Comparison of ENCODE assay signal across 31 cellular contexts in the genomic region with DNA sequence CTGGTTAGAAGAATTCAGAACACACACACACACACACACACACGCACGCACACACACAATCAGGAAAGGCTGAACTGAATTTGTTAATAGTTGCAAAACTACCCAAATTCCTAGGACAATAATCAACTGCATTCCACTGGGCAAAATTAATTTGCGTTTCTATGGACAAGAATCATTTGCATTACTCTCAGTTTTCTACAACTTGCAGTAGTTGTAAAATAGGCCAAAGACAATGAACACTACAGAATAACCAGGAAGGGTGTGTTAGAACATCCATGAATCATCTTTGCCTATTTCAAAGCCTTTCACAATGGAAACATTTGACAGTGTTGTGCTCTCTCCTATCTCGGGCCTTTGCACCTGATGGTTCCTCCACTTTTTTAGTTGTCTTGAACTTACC.
DNase-seq lines count a peak whose midpoint lies in the region; ATAC-seq and TF ChIP-seq lines count a peak whose summit lies in the region.
"Had no signal": no experiment of that assay in that cellular context is flagged by ENCODE, and none has a peak within 500 bp of the region (broad histone marks: within the 10 kb centered on the region; RNA-seq: fewer than 3 reads in every experiment).

No MANE protein-coding gene starts in this region.

- H3K36me3 ChIP-seq in RWPE2 (ENCODE audit: low read depth) (no peaks in the 10 kb centered on the region), iPS-20b (ENCODE audit: insufficient read depth, low read depth, low read length) (no peaks in the 10 kb centered on the region)
- H3K36me3 ChIP-seq: left lung, ovary, suprapubic skin, upper lobe of left lung had no signal

- peaks cover 4% of the 10 kb centered on the region for H3K36me3 Mint-ChIP-seq in chondrocyte (ENCODE audit: low read depth)
- H3K36me3 Mint-ChIP-seq: activated naive CD8-positive, alpha-beta T cell; stimulated activated naive B cell treated with anti-CD40 and anti-IgM and Interleukin-4, amounts not matched to agents 10 μg/mL and 1 μg/mL and 100 μg/mL, for 72 hours had no signal

- peaks cover 9% of the 10 kb centered on the region for H3K4me1 Mint-ChIP-seq in chondrocyte (ENCODE audit: low read depth)
- H3K4me1 Mint-ChIP-seq: activated CD4-positive, alpha-beta T cell treated with anti-CD3 and anti-CD28 coated beads for 36 hours; stimulated activated naive B cell treated with anti-CD40 and anti-IgM and Interleukin-4, amounts not matched to agents 10 μg/mL and 1 μg/mL and 100 μg/mL, for 72 hours had no signal

- peak; percentile 85 for ATAC-seq in RWPE2 (ENCODE audit: low read depth)
- ATAC-seq: activated CD4-positive, alpha-beta T cell treated with anti-CD3 and anti-CD28 coated beads for 36 hours; activated CD8-positive, alpha-beta T cell treated with anti-CD3 and anti-CD28 coated beads, Interleukin-2, amount 10 ng/mL, durations not matched to agents 7 days and 5 days; left lung; stimulated activated naive B cell treated with anti-CD40 and anti-IgM and Interleukin-4, amounts not matched to agents 10 μg/mL and 1 μg/mL and 100 μg/mL, for 72 hours had no signal

- H3K4me3 ChIP-seq in RWPE2 (ENCODE audit: severe bottlenecking) (no peak overlapping the region), epithelial cell of esophagus (ENCODE audit: low read length) (no peak overlapping the region), iPS-20b (ENCODE audit: low read length) (0 out of 2 replicates have a peak overlapping the region, but pooled peaks have one; percentile 2)
- H3K4me3 ChIP-seq: left lung, ovary, suprapubic skin, upper lobe of left lung had no signal

- H3K27me3 ChIP-seq in RWPE2 (ENCODE audit: insufficient read depth, poor library complexity, severe bottlenecking): no peaks in the 10 kb centered on the region
- peaks cover 16% of the 10 kb centered on the region for H3K27me3 ChIP-seq in iPS-20b (ENCODE audit: insufficient read depth, low read length)
- H3K27me3 ChIP-seq: left lung, ovary, suprapubic skin, upper lobe of left lung had no signal

- H3K4me3 Mint-ChIP-seq in chondrocyte (ENCODE audit: unreplicated experiment): no peak overlapping the region
- H3K4me3 Mint-ChIP-seq: activated CD4-positive, alpha-beta T cell treated with anti-CD3 and anti-CD28 coated beads for 36 hours; activated CD8-positive, alpha-beta T cell treated with anti-CD3 and anti-CD28 coated beads, Interleukin-2, amount 10 ng/mL, durations not matched to agents 7 days and 5 days; activated naive CD8-positive, alpha-beta T cell; dendritic cell treated with granulocyte-macrophage colony-stimulating factor and Interleukin-4, amounts not matched to agents 40 ng/mL and 50 ng/mL, for 4 days; endodermal cell; HFFc6; neural crest cell; stimulated activated naive B cell treated with anti-CD40 and anti-IgM and Interleukin-4, amounts not matched to agents 10 μg/mL and 1 μg/mL and 100 μg/mL, for 72 hours had no signal

- no peaks in the 10 kb centered on the region for H3K27me3 Mint-ChIP-seq in chondrocyte (ENCODE audit: low read depth)
- H3K27me3 Mint-ChIP-seq: dendritic cell treated with granulocyte-macrophage colony-stimulating factor and Interleukin-4, amounts not matched to agents 40 ng/mL and 50 ng/mL, for 4 days had no signal

- no peaks in the 10 kb centered on the region for H3K9me3 Mint-ChIP-seq in chondrocyte (ENCODE audit: low read depth)
- H3K9me3 Mint-ChIP-seq: activated T-helper 2 cell treated with anti-CD3 and anti-CD28 coated beads, Interferon-gamma antibody, Interleukin-2, Interleukin-4, amounts not matched to agents 10 μg/mL and 5 μg/mL and 100 μg/mL, durations not matched to agents 14 hours and 24 hours and 36 hours; dendritic cell treated with granulocyte-macrophage colony-stimulating factor and Interleukin-4, amounts not matched to agents 40 ng/mL and 50 ng/mL, for 4 days; endodermal cell; HFFc6; neural crest cell; stimulated activated naive B cell treated with anti-CD40 and anti-IgM and Interleukin-4, amounts not matched to agents 10 μg/mL and 1 μg/mL and 100 μg/mL, for 72 hours had no signal

- TF ChIP-seq CTCF in RWPE2 (IDR thresholded peaks at IDR 0.05; ENCODE audit: poor library complexity, severe bottlenecking) (no peak), epithelial cell of esophagus (IDR thresholded peaks at IDR 0.05; ENCODE audit: insufficient read depth, low read depth, low read length, missing control alignments) (no peak), chondrocyte (IDR thresholded peaks at IDR 0.05) (no peak)

- H3K27ac Mint-ChIP-seq in chondrocyte (ENCODE audit: unreplicated experiment): no peak overlapping the region
- H3K27ac Mint-ChIP-seq: activated CD4-positive, alpha-beta T cell treated with anti-CD3 and anti-CD28 coated beads for 36 hours; activated CD8-positive, alpha-beta T cell treated with anti-CD3 and anti-CD28 coated beads, Interleukin-2, amount 10 ng/mL, durations not matched to agents 7 days and 5 days; activated naive CD8-positive, alpha-beta T cell; activated T-helper 2 cell treated with anti-CD3 and anti-CD28 coated beads, Interferon-gamma antibody, Interleukin-2, Interleukin-4, amounts not matched to agents 10 μg/mL and 5 μg/mL and 100 μg/mL, durations not matched to agents 14 hours and 24 hours and 36 hours; dendritic cell treated with granulocyte-macrophage colony-stimulating factor and Interleukin-4, amounts not matched to agents 40 ng/mL and 50 ng/mL, for 4 days; endodermal cell; HFFc6; stimulated activated naive B cell treated with anti-CD40 and anti-IgM and Interleukin-4, amounts not matched to agents 10 μg/mL and 1 μg/mL and 100 μg/mL, for 72 hours had no signal

- peak overlapping the region; percentile 18 for H3K27ac ChIP-seq in RWPE2 (ENCODE audit: poor library complexity, severe bottlenecking)
- H3K27ac ChIP-seq in iPS-20b (ENCODE audit: low read length): no peak overlapping the region
- H3K27ac ChIP-seq: C4-2B, KMS-11, left lung, ovary, suprapubic skin, upper lobe of left lung had no signal

- DNase-seq in GM04504 (ENCODE audit: low read depth): peak; percentile 6
- no peak for DNase-seq in RWPE2 (ENCODE audit: low spot score)
- peak; percentile 75 for DNase-seq in epithelial cell of esophagus (ENCODE audit: low read depth)
- DNase-seq in NCI-H226: no peak
- no peak for DNase-seq in chondrocyte (ENCODE audit: low spot score)
- DNase-seq in RPMI8226: no peak
- DNase-seq in AG08395 (ENCODE audit: low spot score): no peak
- DNase-seq: activated CD4-positive, alpha-beta T cell treated with anti-CD3 and anti-CD28 coated beads for 36 hours; activated CD8-positive, alpha-beta T cell treated with anti-CD3 and anti-CD28 coated beads, Interleukin-2, amount 10 ng/mL, durations not matched to agents 7 days and 5 days; aorta; central memory CD4-positive, alpha-beta T cell; endodermal cell; GDM1; HFFc6; left lung; MM.1S; NCI-H1436; NCI-H2081 treated with DMSO at 0.1 percent for 48 hours; NCI-H345; ovary; SHP77 treated with DMSO at 0.1 percent for 48 hours; stimulated activated naive B cell treated with anti-CD40 and anti-IgM and Interleukin-4, amounts not matched to agents 10 μg/mL and 1 μg/mL and 100 μg/mL, for 72 hours; upper lobe of left lung had no signal

- H3K9ac ChIP-seq in iPS-20b (ENCODE audit: low read depth, low read length): no peak overlapping the region
- H3K9ac ChIP-seq: KMS-11 had no signal

- H3K9me3 ChIP-seq in RWPE2 (ENCODE audit: severe bottlenecking): no peaks in the 10 kb centered on the region
- no peaks in the 10 kb centered on the region for H3K9me3 ChIP-seq in iPS-20b (ENCODE audit: insufficient read depth, low read depth, low read length)
- H3K9me3 ChIP-seq: left lung, ovary, suprapubic skin, upper lobe of left lung had no signal

- H3K4me1 ChIP-seq in RWPE2 (ENCODE audit: insufficient read depth, poor library complexity, severe bottlenecking): peaks cover 10% of the 10 kb centered on the region
- peaks cover 35% of the 10 kb centered on the region for H3K4me1 ChIP-seq in iPS-20b (ENCODE audit: insufficient read depth, low read length)
- H3K4me1 ChIP-seq: left lung, suprapubic skin, upper lobe of left lung had no signal

Comparison
In these comparisons a context has a peak if more than half of its experiments do, and no peak if none do; other contexts are left out.
1. DNase-seq: peak in GM04504 (single experiment) and epithelial cell of esophagus (single experiment); none in RWPE2 (single experiment), NCI-H226 (single experiment), chondrocyte (single experiment), RPMI8226 (single experiment) and AG08395 (single experiment).